ENCODE assay signal across 11 cellular contexts in genomic region chr6:167150815-167151557, GRCh38. TPM values are rescaled to one million over a fixed set of nuclear protein-coding genes. Genes with fewer than 3 reads are reported as not detected.
DNase-seq lines count a peak whose midpoint lies in the region; ATAC-seq, FAIRE-seq and TF ChIP-seq lines count a peak whose summit lies in the region.
"Had no signal": no experiment of that assay in that cellular context is flagged by ENCODE, and none has a peak within 500 bp of the region (broad histone marks: within the 10 kb centered on the region; RNA-seq: fewer than 3 reads in every experiment).

No MANE protein-coding gene starts in this region.

- H3K36me3 ChIP-seq in BLaER1 (no peaks in the 10 kb centered on the region), HEK293 (ENCODE audit: control insufficient read depth in 2 of 2, insufficient read depth in 1 of 2, low read length in 2 of 2) (no peaks in the 10 kb centered on the region), kidney (ENCODE audit: control insufficient read depth in 1 of 2, insufficient read depth in 2 of 2, low read length in 2 of 2) (no peaks in the 10 kb centered on the region)

- H3K27me3 ChIP-seq in BLaER1 = peaks cover 17% of the 10 kb centered on the region; the same call in 1 of the 2 replicates

- no peaks in the 10 kb centered on the region for H3K9me3 ChIP-seq in BLaER1
- H3K9me3 ChIP-seq in HEK293 (ENCODE audit: control insufficient read depth, insufficient read depth, low read depth, low read length) = no peaks in the 10 kb centered on the region
- no peaks in the 10 kb centered on the region for H3K9me3 ChIP-seq in kidney (ENCODE audit: control insufficient read depth in 1 of 2, low read length in 2 of 2)

- intact Hi-C loops in kidney (cut with DNase I) = no loop called here

- DNase-seq in GF-D8 (lab: John Stamatoyannopoulos, UW) (no peak), kidney (no peak), NCI-H2227 (lab: John Stamatoyannopoulos, UW; ENCODE audit: unreplicated experiment) (no peak)
- DNase-seq in activated naive CD4-positive, alpha-beta T cell treated with Interleukin-2 at 50 U/mL for 16 hours = no peak
- DNase-seq: activated naive CD4-positive, alpha-beta T cell had no signal

- peaks cover 51% of the 10 kb centered on the region for H3K4me1 ChIP-seq in BLaER1
- no peaks in the 10 kb centered on the region for H3K4me1 ChIP-seq in HEK293 (ENCODE audit: control insufficient read depth, insufficient read depth, low read length)
- peaks cover 4% of the 10 kb centered on the region in 2 donors for H3K4me1 ChIP-seq in kidney (ENCODE audit: control insufficient read depth in 1 of 2, insufficient read depth in 1 of 2, low read depth in 1 of 2, low read length in 2 of 2)

- H3K4me2 ChIP-seq in BLaER1 = peak overlapping the region; percentile 66

- H4K20me1 ChIP-seq in BLaER1 = no peaks in the 10 kb centered on the region

- no peak overlapping the region for H3K4me3 ChIP-seq in BLaER1
- no peak overlapping the region for H3K4me3 ChIP-seq in HEK293 (ENCODE audit: low read depth, low read length)
- no peak overlapping the region for H3K4me3 ChIP-seq in kidney (ENCODE audit: low read length in 2 of 2)

- CTCF ChIA-PET in HEK293 (lab: Yijun Ruan, JAX) = interaction anchor here (0.7 to 2.4 kb wide), 5 partner anchors 9 to 770 kb away, joined by 3 to 9 read pairs (median 3); no protein-coding TSS in a partner anchor

- ATAC-seq in GM18520 (IDR thresholded peaks at IDR 0.05; ENCODE audit: unreplicated experiment) (peak; percentile 39), HG03565 (IDR thresholded peaks at IDR 0.05; ENCODE audit: unreplicated experiment) (peak; percentile 46)

- H3K27ac ChIP-seq in BLaER1 (no peak overlapping the region), HEK293 (ENCODE audit: extremely low read depth, low read depth, low read length) (no peak overlapping the region), kidney (ENCODE audit: low read depth in 2 of 2, low read length in 2 of 2) (no peak overlapping the region)

- no peak overlapping the region for H3K9ac ChIP-seq in BLaER1
- no peak overlapping the region for H3K9ac ChIP-seq in kidney (ENCODE audit: low read length in 2 of 2)

- no peak for TF ChIP-seq CTCF in HEK293 (tag by site-specific recombination; IDR thresholded peaks at IDR 0.05)
- no peak for TF ChIP-seq CTCF in kidney (IDR thresholded peaks at IDR 0.05; ENCODE audit: borderline replicate concordance, extremely low read depth, insufficient read depth)

- POLR2A ChIA-PET in HEK293 (lab: Yijun Ruan, JAX) = no interaction called here

- FAIRE-seq in kidney (lab: Jason Lieb, UNC) = no peak

TF ChIP-seq in HEK293, 187 proteins besides CTCF, POLR2A, EP300 and RAD21:
- TF ChIP-seq ZNF777 (tag by site-specific recombination; IDR thresholded peaks at IDR 0.05; ENCODE audit: borderline replicate concordance) = no peak
- no peak for TF ChIP-seq ZNF19 (tag by site-specific recombination; IDR thresholded peaks at IDR 0.05; ENCODE audit: low read depth)
- peak; percentile 56 for TF ChIP-seq SETDB1 (IDR thresholded peaks at IDR 0.05; ENCODE audit: insufficient read length, low read length)

RNA-seq across cellular contexts. Expression of gene GPR31, which starts 6.8 kb away (rescaled TPM):
- total RNA-seq in kidney = 0.16 TPM
- polyA plus RNA-seq in kidney (ENCODE audit: insufficient read depth, low read depth, low replicate concordance) = not detected
- total RNA-seq: LHCN-M2, SK-MEL-5 had no signal

RNA-seq across cellular contexts. Expression of gene CCR6, which starts 28.1 kb away (rescaled TPM):
- total RNA-seq in kidney = 0.54 TPM
- polyA plus RNA-seq in kidney (ENCODE audit: insufficient read depth, low read depth, low replicate concordance) = 0.43 TPM
- total RNA-seq: LHCN-M2, SK-MEL-5 had no signal
